11 cellular contexts compared by ENCODE assay signal in genomic region chr2:44579136-44579836, GRCh38.
DNase-seq lines count a peak whose midpoint lies in the region; ATAC-seq, FAIRE-seq and TF ChIP-seq lines count a peak whose summit lies in the region.
"Had no signal": no experiment of that assay in that cellular context is flagged by ENCODE, and none has a peak within 500 bp of the region (broad histone marks: within the 10 kb centered on the region; RNA-seq: fewer than 3 reads in every experiment).

No MANE protein-coding gene starts in this region.

- no peak overlapping the region for H2AK5ac ChIP-seq in mesenchymal stem cell (ENCODE audit: low read length, severe bottlenecking)

- H4K8ac ChIP-seq in mesenchymal stem cell (ENCODE audit: low read length): no peak overlapping the region

- TF ChIP-seq POLR2A in esophagus squamous epithelium (IDR thresholded peaks at IDR 0.05): no peak

- no peak overlapping the region for H3K4me3 ChIP-seq in BLaER1 treated with 17β-estradiol and CSF1 and Interleukin-3, amounts not matched to agents 10 nM and 100 nM
- peak overlapping the region in 1 of 2 experiments; percentile 65 for H3K4me3 ChIP-seq in mesenchymal stem cell (ENCODE audit: insufficient read depth in 1 of 2, low read depth in 1 of 2, low read length in 2 of 2)
- no peak overlapping the region for H3K4me3 ChIP-seq in esophagus squamous epithelium

- H3K36me3 Mint-ChIP-seq in activated naive CD8-positive, alpha-beta T cell: peaks cover 2% of the 10 kb centered on the region

- no peak overlapping the region for H4K91ac ChIP-seq in mesenchymal stem cell (ENCODE audit: low read length)

- DNase-seq in mesenchymal stem cell (no peak), esophagus squamous epithelium (lab: John Stamatoyannopoulos, UW) (no peak), frontal cortex (ENCODE audit: low spot score in 2 of 2) (no peak)
- DNase-seq in effector CD4-positive, alpha-beta T cell: no peak
- DNase-seq in stimulated activated CD4-positive, alpha-beta T cell treated with anti-CD3 and anti-CD28 coated beads, Interleukin-15, amount 100 ng/mL, for 24 hours: no peak
- DNase-seq: NCI-H1436, T-helper 17 cell had no signal

- no peaks in the 10 kb centered on the region for H3K9me3 ChIP-seq in BLaER1 treated with 17β-estradiol and CSF1 and Interleukin-3, amounts not matched to agents 10 nM and 100 nM (replicated peaks in 1 of 11)
- H3K9me3 ChIP-seq in mesenchymal stem cell (ENCODE audit: control insufficient read depth, low read length): no peaks in the 10 kb centered on the region
- H3K9me3 ChIP-seq in esophagus squamous epithelium: no peaks in the 10 kb centered on the region

- no peak overlapping the region for H3K14ac ChIP-seq in mesenchymal stem cell (ENCODE audit: low read length in 2 of 2)

- peak overlapping the region; percentile 81 for H3K27ac Mint-ChIP-seq in activated naive CD8-positive, alpha-beta T cell

- FAIRE-seq in frontal cortex (lab: Jason Lieb, UNC): no peak

- intact Hi-C loops in esophagus squamous epithelium (cut with DNase I): no loop called here

- H4K20me1 ChIP-seq in BLaER1 treated with 17β-estradiol and CSF1 and Interleukin-3, amounts not matched to agents 10 nM and 100 nM: no peaks in the 10 kb centered on the region

- H2BK12ac ChIP-seq in mesenchymal stem cell (ENCODE audit: low read length in 2 of 2): no peak overlapping the region

- H3K27me3 Mint-ChIP-seq in activated naive CD8-positive, alpha-beta T cell: no peaks in the 10 kb centered on the region
- H3K27me3 Mint-ChIP-seq: T-helper 17 cell had no signal

- no peak overlapping the region for H2AFZ ChIP-seq in mesenchymal stem cell (ENCODE audit: low read depth, low read length)

- no peaks in the 10 kb centered on the region for H3K27me3 ChIP-seq in BLaER1 treated with 17β-estradiol and CSF1 and Interleukin-3, amounts not matched to agents 10 nM and 100 nM
- H3K27me3 ChIP-seq in mesenchymal stem cell (ENCODE audit: control insufficient read depth in 1 of 2, insufficient read depth in 1 of 2, low read length in 2 of 2) (no peaks in the 10 kb centered on the region), esophagus squamous epithelium (no peaks in the 10 kb centered on the region)

- WGBS in mesenchymal stem cell: 94% methylated on average over 6 of the region's 6 CpGs
- WGBS in esophagus squamous epithelium, 2 donors: 63 to 64% methylated on average over 6 of the region's 6 CpGs

- H3K4ac ChIP-seq in mesenchymal stem cell (ENCODE audit: low read depth in 1 of 2, low read length in 2 of 2): no peak overlapping the region

- H3K23ac ChIP-seq in mesenchymal stem cell (ENCODE audit: low read length in 2 of 2): no peak overlapping the region

- H2BK5ac ChIP-seq in mesenchymal stem cell (ENCODE audit: low read depth, low read length, poor library complexity, severe bottlenecking): no peak overlapping the region

- no peaks in the 10 kb centered on the region for H3K9me3 Mint-ChIP-seq in activated naive CD8-positive, alpha-beta T cell (ENCODE audit: low read depth)

- H2BK120ac ChIP-seq in mesenchymal stem cell (ENCODE audit: low read depth, low read length): no peak overlapping the region

- peak overlapping the region; percentile 22 for H3K4me3 Mint-ChIP-seq in activated naive CD8-positive, alpha-beta T cell

- TF ChIP-seq CTCF in esophagus squamous epithelium (IDR thresholded peaks at IDR 0.05): no peak

- peaks cover 5% of the 10 kb centered on the region for H3K79me1 ChIP-seq in mesenchymal stem cell (replicated peaks; ENCODE audit: low read length, poor library complexity, severe bottlenecking)

- peak overlapping the region in 9 of 11 experiments; percentile 9 to 78 (median 60); a peak in 15 of 22 replicates for H3K27ac ChIP-seq in BLaER1 treated with 17β-estradiol and CSF1 and Interleukin-3, amounts not matched to agents 10 nM and 100 nM
- H3K27ac ChIP-seq in mesenchymal stem cell (ENCODE audit: low read length, poor library complexity, severe bottlenecking) (no peak overlapping the region), esophagus squamous epithelium (peak overlapping the region in 2 of 4 donors; percentile 19 to 42)
- H3K27ac ChIP-seq: C4-2B had no signal

- H3K36me3 ChIP-seq in BLaER1 treated with 17β-estradiol and CSF1 and Interleukin-3, amounts not matched to agents 10 nM and 100 nM: no peaks in the 10 kb centered on the region
- H3K36me3 ChIP-seq in mesenchymal stem cell (ENCODE audit: control insufficient read depth in 1 of 2, insufficient read depth in 2 of 2, low read depth in 1 of 2, low read length in 2 of 2): no peaks in the 10 kb centered on the region
- H3K36me3 ChIP-seq in esophagus squamous epithelium: no peaks in the 10 kb centered on the region

- peak overlapping the region in 7 of 11 experiments; percentile 17 to 79 (median 70); a peak in 12 of 22 replicates for H3K4me2 ChIP-seq in BLaER1 treated with 17β-estradiol and CSF1 and Interleukin-3, amounts not matched to agents 10 nM and 100 nM
- no peak overlapping the region for H3K4me2 ChIP-seq in mesenchymal stem cell (ENCODE audit: low read length, poor library complexity, severe bottlenecking)

- H3K4me1 ChIP-seq in BLaER1 treated with 17β-estradiol and CSF1 and Interleukin-3, amounts not matched to agents 10 nM and 100 nM: peaks cover 0 to 31% (median 21%) of the 10 kb centered on the region in 10 experiments; a peak in 13 of 20 replicates
- H3K4me1 ChIP-seq in mesenchymal stem cell (ENCODE audit: control insufficient read depth, insufficient read depth, low read depth, low read length) (no peaks in the 10 kb centered on the region), esophagus squamous epithelium (peaks cover 0 to 15% (median 3%) of the 10 kb centered on the region in 3 donors)

- peak; percentile 19 for ATAC-seq in HG03378 (IDR thresholded peaks at IDR 0.05; ENCODE audit: unreplicated experiment)
- ATAC-seq: T-helper 17 cell had no signal

- peak overlapping the region in 3 of 11 experiments; percentile 4 to 50 (median 31); a peak in 4 of 22 replicates for H3K9ac ChIP-seq in BLaER1 treated with 17β-estradiol and CSF1 and Interleukin-3, amounts not matched to agents 10 nM and 100 nM
- H3K9ac ChIP-seq in mesenchymal stem cell (ENCODE audit: low read length): peak overlapping the region; percentile 72

- no peak overlapping the region for H2BK15ac ChIP-seq in mesenchymal stem cell (ENCODE audit: low read depth, poor library complexity, severe bottlenecking)

- peaks cover 47% of the 10 kb centered on the region for H3K4me1 Mint-ChIP-seq in activated naive CD8-positive, alpha-beta T cell (ENCODE audit: low read depth)

- no peak overlapping the region for H3K18ac ChIP-seq in mesenchymal stem cell (ENCODE audit: low read depth in 1 of 2, low read length in 2 of 2)
